In genomic region chr3:37521403-37521802, GRCh38 we compare ENCODE assay signal across 16 cellular contexts.
"Had no signal": no experiment of that assay in that cellular context is flagged by ENCODE, and none has a peak within 500 bp of the region (broad histone marks: within the 10 kb centered on the region; RNA-seq: fewer than 3 reads in every experiment).

No MANE protein-coding gene starts in this region.

- H3K9me3 ChIP-seq: esophagus muscularis mucosa, prostate gland, right atrium auricular region, upper lobe of right lung had no signal

- H3K27me3 ChIP-seq: esophagus muscularis mucosa, right atrium auricular region, upper lobe of right lung had no signal

- H3K27ac Mint-ChIP-seq: immature natural killer cell; stimulated activated naive CD8-positive, alpha-beta T cell treated with anti-CD3 and anti-CD28 coated beads, Interleukin-15, Interleukin-2, amounts not matched to agents 100 ng/mL and 50 ng/mL, for 24 hours had no signal

- H3K36me3 ChIP-seq: prostate gland had no signal

- H3K4me3 ChIP-seq: esophagus muscularis mucosa, prostate gland, right atrium auricular region, skin epidermis, upper lobe of right lung had no signal

- DNase-seq: activated CD4-positive, alpha-beta T cell treated with anti-CD3 and anti-CD28 coated beads, Interleukin-2, amount 50 U/mL, for 1 hour; activated CD8-positive, alpha-beta memory T cell treated with anti-CD3 and anti-CD28 coated beads, Interleukin-2, amount 50 U/mL, for 4 hours; activated naive CD4-positive, alpha-beta T cell treated with anti-CD3 and anti-CD28 coated beads, Interleukin-2, amount 50 U/mL, for 16 hours; activated T-cell treated with anti-CD3 and anti-CD28 coated beads, Interleukin-2, amount 50 U/mL, for 4 hours; effector CD8-positive, alpha-beta T cell; immature natural killer cell; left colon; stimulated activated CD4-positive, alpha-beta T cell treated with anti-CD3 and anti-CD28 coated beads, Interleukin-15, amount 100 ng/mL, for 24 hours; stimulated activated CD4-positive, alpha-beta T cell treated with anti-CD3 and anti-CD28 coated beads, Interleukin-2, amount 100 ng/mL, for 48 hours; T1000; upper lobe of right lung had no signal

- H3K4me1 ChIP-seq: prostate gland, upper lobe of right lung had no signal

- H3K9me3 Mint-ChIP-seq: activated T-cell treated with anti-CD3 and anti-CD28 coated beads, Interleukin-2, amount 50 U/mL, for 4 hours; immature natural killer cell; stimulated activated naive CD8-positive, alpha-beta T cell treated with anti-CD3 and anti-CD28 coated beads, Interleukin-15, Interleukin-2, amounts not matched to agents 100 ng/mL and 50 ng/mL, for 24 hours had no signal

- H3K27me3 Mint-ChIP-seq: stimulated activated naive CD8-positive, alpha-beta T cell treated with anti-CD3 and anti-CD28 coated beads, Interleukin-15, Interleukin-2, amounts not matched to agents 100 ng/mL and 50 ng/mL, for 24 hours had no signal

- H3K36me3 Mint-ChIP-seq: immature natural killer cell had no signal

- H3K4me3 Mint-ChIP-seq: activated T-cell treated with anti-CD3 and anti-CD28 coated beads, Interleukin-2, amount 50 U/mL, for 4 hours; immature natural killer cell; stimulated activated naive CD8-positive, alpha-beta T cell treated with anti-CD3 and anti-CD28 coated beads, Interleukin-15, Interleukin-2, amounts not matched to agents 100 ng/mL and 50 ng/mL, for 24 hours had no signal

- H3K27ac ChIP-seq: esophagus muscularis mucosa, prostate gland, right atrium auricular region, upper lobe of right lung had no signal

- H3K4me1 Mint-ChIP-seq: immature natural killer cell had no signal
